22 cellular contexts compared by ENCODE assay signal in the genomic region with DNA sequence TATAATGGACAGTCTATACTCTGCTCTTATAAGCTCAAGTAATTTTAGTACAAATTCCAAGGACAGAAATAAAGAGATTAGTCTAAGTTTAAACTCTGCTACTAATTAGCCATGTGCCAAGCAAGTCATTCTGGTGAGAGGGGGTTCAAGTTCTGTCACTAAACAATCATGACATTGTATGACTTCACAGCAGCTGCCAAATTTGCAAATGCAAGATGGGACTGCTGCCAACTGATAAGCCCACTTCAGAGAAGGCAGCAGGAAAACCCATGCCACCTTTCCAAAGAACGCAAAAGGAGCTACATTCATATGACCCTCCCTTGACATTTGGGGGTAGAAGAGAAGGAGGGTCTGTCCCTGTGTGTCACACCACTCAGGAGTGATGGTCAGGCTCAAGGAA.
DNase-seq lines count a peak whose midpoint lies in the region; TF ChIP-seq lines count a peak whose summit lies in the region.
"Had no signal": no experiment of that assay in that cellular context is flagged by ENCODE, and none has a peak within 500 bp of the region (broad histone marks: within the 10 kb centered on the region; RNA-seq: fewer than 3 reads in every experiment).

No MANE protein-coding gene starts in this region.

- H3K9me3 ChIP-seq in colonic mucosa: no peaks in the 10 kb centered on the region
- H3K9me3 ChIP-seq in uterus: no peaks in the 10 kb centered on the region
- H3K9me3 ChIP-seq: gastroesophageal sphincter, left lung had no signal

- H3K4me3 ChIP-seq in colonic mucosa (no peak overlapping the region), uterus (no peak overlapping the region)
- H3K4me3 ChIP-seq: gastroesophageal sphincter, left lung, skin epidermis had no signal

- no peaks in the 10 kb centered on the region for H3K36me3 ChIP-seq in colonic mucosa
- no peaks in the 10 kb centered on the region for H3K36me3 ChIP-seq in uterus
- H3K36me3 ChIP-seq: gastroesophageal sphincter, left lung had no signal

- no peak for TF ChIP-seq POLR2A in uterus (IDR thresholded peaks at IDR 0.05)

- H3K4me1 ChIP-seq in colonic mucosa: no peaks in the 10 kb centered on the region
- H3K4me1 ChIP-seq in uterus: no peaks in the 10 kb centered on the region
- H3K4me1 ChIP-seq: gastroesophageal sphincter, left lung had no signal

- peak; percentile 67 for DNase-seq in COLO668 (lab: John Stamatoyannopoulos, UW; ENCODE audit: unreplicated experiment)
- peak; percentile 2 for DNase-seq in Daoy (ENCODE audit: low read depth)
- DNase-seq in NCI-H345 treated with DMSO at 0.1 percent for 48 hours (lab: John Stamatoyannopoulos, UW; ENCODE audit: unreplicated experiment): peak; percentile 54
- DNase-seq in colonic mucosa: peak; percentile 22
- DNase-seq in uterus: no peak
- no peak for DNase-seq in T1000 (lab: John Stamatoyannopoulos, UW)
- no peak for DNase-seq in EL
- DNase-seq in NCI-H446 (lab: John Stamatoyannopoulos, UW): no peak
- DNase-seq: activated CD8-positive, alpha-beta T cell treated with anti-CD3 and anti-CD28 coated beads, Interleukin-2, amount 10 ng/mL, durations not matched to agents 7 days and 5 days; activated T-cell treated with anti-CD3 and anti-CD28 coated beads, Interleukin-2, amount 50 U/mL, for 48 hours; CD8-positive, alpha-beta memory T cell; KG1; left lung; NK-92 treated with Interleukin-12 subunit alpha and Interleukin-12 subunit beta, amount 100 ng/mL, for 24 hours; posterior cingulate gyrus; stimulated activated CD4-positive, alpha-beta T cell treated with anti-CD3 and anti-CD28 coated beads, Interleukin-4, amount 100 ng/mL, for 24 hours; substantia nigra; T-helper 1 cell had no signal

- TF ChIP-seq CTCF in colonic mucosa (IDR thresholded peaks at IDR 0.05) (no peak), uterus (IDR thresholded peaks at IDR 0.05) (no peak)

- intact Hi-C loops in colonic mucosa (cut with DNase I): no loop called here
- intact Hi-C loops in uterus (cut with DNase I; ENCODE audit: low total_unique reads): no loop called here

- H3K9ac ChIP-seq in colonic mucosa (ENCODE audit: low read depth in 2 of 2, low read length in 2 of 2): no peak overlapping the region

- H3K27me3 ChIP-seq in colonic mucosa (no peaks in the 10 kb centered on the region), uterus (no peaks in the 10 kb centered on the region)
- H3K27me3 ChIP-seq: gastroesophageal sphincter, left lung had no signal

- no peak overlapping the region for H3K27ac ChIP-seq in colonic mucosa
- no peak overlapping the region for H3K27ac ChIP-seq in uterus
- H3K27ac ChIP-seq: epithelial cell of prostate, gastroesophageal sphincter, left lung, RWPE1, skin epidermis had no signal

Comparison
In these comparisons a context has a peak if more than half of its experiments do, and no peak if none do; other contexts are left out.
1. DNase-seq: peak in COLO668 (single experiment), Daoy (single experiment), NCI-H345 treated with DMSO at 0.1 percent for 48 hours (single experiment) and colonic mucosa (single experiment); none in uterus (0 of 2), T1000 (single experiment), EL (single experiment) and NCI-H446 (0 of 2).